6 cellular contexts compared by ENCODE assay signal in genomic region chr22:19446603-19447387, GRCh38.
DNase-seq lines count a peak whose midpoint lies in the region; ATAC-seq lines count a peak whose summit lies in the region.

No MANE protein-coding gene starts in this region.

- H3K9me3 ChIP-seq in mucosa of stomach (ENCODE audit: control insufficient read depth, low read length) = no peaks in the 10 kb centered on the region

- peaks cover 19% of the 10 kb centered on the region for H3K4me1 ChIP-seq in mucosa of stomach (ENCODE audit: control insufficient read depth, insufficient read depth, low read length)

- peak; percentile 6 for ATAC-seq in HG03460 (IDR thresholded peaks at IDR 0.05; ENCODE audit: unreplicated experiment)
- no peak for ATAC-seq in GM19455 (IDR thresholded peaks at IDR 0.05; ENCODE audit: unreplicated experiment)
- no peak for ATAC-seq in HG03108 (IDR thresholded peaks at IDR 0.05; ENCODE audit: unreplicated experiment)

- no peaks in the 10 kb centered on the region for H3K27me3 ChIP-seq in mucosa of stomach (ENCODE audit: control insufficient read depth, insufficient read depth, low read length)

- H3K36me3 ChIP-seq in mucosa of stomach (ENCODE audit: control insufficient read depth, insufficient read depth, low read length) = peaks cover 4% of the 10 kb centered on the region

- peak overlapping the region; percentile 81 for H3K9ac ChIP-seq in mucosa of stomach (ENCODE audit: low read length)

- DNase-seq in amniotic epithelial cell (ENCODE audit: low read depth) (peak; percentile 11), 8988T (no peak)

- H3K4me3 ChIP-seq in mucosa of stomach (ENCODE audit: low read length) = peak overlapping the region; percentile 64
